In the genomic region with DNA sequence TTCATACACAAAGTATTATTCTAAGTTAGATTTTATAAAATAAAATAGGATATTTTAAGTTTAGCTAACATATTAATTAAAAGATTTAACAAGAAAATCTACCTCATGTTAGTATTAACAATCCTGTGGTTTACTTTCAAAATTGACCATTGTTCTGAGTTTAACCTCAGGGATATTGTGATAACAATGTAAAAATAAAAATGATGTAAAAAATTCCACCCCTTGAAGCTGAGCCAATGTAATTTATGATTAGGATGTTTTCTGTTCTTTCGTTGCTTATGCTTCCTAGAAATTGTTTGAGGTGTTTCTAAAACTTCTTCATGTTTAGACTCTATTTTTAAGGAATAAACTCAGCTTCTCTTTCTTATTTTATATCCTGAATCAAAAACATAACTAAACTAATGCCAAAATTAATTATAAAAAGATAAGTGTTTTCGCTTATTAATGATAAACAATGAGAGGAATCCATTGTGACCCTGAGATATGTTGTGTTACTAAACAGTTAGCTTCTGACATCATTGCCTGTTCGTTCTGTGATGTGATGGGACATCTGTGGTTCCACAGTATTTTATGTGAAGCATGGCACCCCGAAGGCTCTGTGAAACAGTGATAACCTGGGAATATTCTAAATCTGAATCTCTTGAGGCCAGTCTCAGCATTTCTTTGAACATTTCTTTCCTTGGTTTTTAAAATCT, we compare ENCODE assay signal across 1 cellular context.
TF ChIP-seq lines count a peak whose summit lies in the region.

No MANE protein-coding gene starts in this region.

TF ChIP-seq in HCT116, 20 proteins besides CTCF, POLR2A, EP300 and RAD21 (continued from another document):
- TF ChIP-seq, protein P1, sequence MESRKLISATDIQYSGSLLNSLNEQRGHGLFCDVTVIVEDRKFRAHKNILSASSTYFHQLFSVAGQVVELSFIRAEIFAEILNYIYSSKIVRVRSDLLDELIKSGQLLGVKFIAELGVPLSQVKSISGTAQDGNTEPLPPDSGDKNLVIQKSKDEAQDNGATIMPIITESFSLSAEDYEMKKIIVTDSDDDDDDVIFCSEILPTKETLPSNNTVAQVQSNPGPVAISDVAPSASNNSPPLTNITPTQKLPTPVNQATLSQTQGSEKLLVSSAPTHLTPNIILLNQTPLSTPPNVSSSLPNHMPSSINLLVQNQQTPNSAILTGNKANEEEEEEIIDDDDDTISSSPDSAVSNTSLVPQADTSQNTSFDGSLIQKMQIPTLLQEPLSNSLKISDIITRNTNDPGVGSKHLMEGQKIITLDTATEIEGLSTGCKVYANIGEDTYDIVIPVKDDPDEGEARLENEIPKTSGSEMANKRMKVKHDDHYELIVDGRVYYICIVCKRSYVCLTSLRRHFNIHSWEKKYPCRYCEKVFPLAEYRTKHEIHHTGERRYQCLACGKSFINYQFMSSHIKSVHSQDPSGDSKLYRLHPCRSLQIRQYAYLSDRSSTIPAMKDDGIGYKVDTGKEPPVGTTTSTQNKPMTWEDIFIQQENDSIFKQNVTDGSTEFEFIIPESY (IDR thresholded peaks at IDR 0.05; ENCODE audit: extremely low read depth, insufficient replicate concordance, low read length), result no peak
- TF ChIP-seq TCF7L2 (IDR thresholded peaks at IDR 0.05; ENCODE audit: borderline replicate concordance, extremely low read depth, insufficient read depth, insufficient read length), result no peak
- TF ChIP-seq EGR1 (IDR thresholded peaks at IDR 0.05; ENCODE audit: low read depth), result no peak
- no peak for TF ChIP-seq SRF (IDR thresholded peaks at IDR 0.05; ENCODE audit: low read depth)
- no peak for TF ChIP-seq POLR2AphosphoS5 (IDR thresholded peaks at IDR 0.05; ENCODE audit: low read depth, low read length)
- TF ChIP-seq FOSL1 (IDR thresholded peaks at IDR 0.05; ENCODE audit: low read depth), result no peak
- TF ChIP-seq ZNF274 (IDR thresholded peaks at IDR 0.05; ENCODE audit: low read depth, low read length), result no peak
- TF ChIP-seq ATF3 (IDR thresholded peaks at IDR 0.05), result no peak
- TF ChIP-seq ZFX (IDR thresholded peaks at IDR 0.05), result no peak
- TF ChIP-seq CBX3 (IDR thresholded peaks at IDR 0.05; ENCODE audit: low read depth), result no peak
- TF ChIP-seq YY1 (IDR thresholded peaks at IDR 0.05; ENCODE audit: extremely low read depth, insufficient replicate concordance, low read depth, low read length), result no peak
- TF ChIP-seq, protein P2, sequence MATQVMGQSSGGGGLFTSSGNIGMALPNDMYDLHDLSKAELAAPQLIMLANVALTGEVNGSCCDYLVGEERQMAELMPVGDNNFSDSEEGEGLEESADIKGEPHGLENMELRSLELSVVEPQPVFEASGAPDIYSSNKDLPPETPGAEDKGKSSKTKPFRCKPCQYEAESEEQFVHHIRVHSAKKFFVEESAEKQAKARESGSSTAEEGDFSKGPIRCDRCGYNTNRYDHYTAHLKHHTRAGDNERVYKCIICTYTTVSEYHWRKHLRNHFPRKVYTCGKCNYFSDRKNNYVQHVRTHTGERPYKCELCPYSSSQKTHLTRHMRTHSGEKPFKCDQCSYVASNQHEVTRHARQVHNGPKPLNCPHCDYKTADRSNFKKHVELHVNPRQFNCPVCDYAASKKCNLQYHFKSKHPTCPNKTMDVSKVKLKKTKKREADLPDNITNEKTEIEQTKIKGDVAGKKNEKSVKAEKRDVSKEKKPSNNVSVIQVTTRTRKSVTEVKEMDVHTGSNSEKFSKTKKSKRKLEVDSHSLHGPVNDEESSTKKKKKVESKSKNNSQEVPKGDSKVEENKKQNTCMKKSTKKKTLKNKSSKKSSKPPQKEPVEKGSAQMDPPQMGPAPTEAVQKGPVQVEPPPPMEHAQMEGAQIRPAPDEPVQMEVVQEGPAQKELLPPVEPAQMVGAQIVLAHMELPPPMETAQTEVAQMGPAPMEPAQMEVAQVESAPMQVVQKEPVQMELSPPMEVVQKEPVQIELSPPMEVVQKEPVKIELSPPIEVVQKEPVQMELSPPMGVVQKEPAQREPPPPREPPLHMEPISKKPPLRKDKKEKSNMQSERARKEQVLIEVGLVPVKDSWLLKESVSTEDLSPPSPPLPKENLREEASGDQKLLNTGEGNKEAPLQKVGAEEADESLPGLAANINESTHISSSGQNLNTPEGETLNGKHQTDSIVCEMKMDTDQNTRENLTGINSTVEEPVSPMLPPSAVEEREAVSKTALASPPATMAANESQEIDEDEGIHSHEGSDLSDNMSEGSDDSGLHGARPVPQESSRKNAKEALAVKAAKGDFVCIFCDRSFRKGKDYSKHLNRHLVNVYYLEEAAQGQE (IDR thresholded peaks at IDR 0.05; ENCODE audit: low read depth), result no peak
- TF ChIP-seq ELF1 (IDR thresholded peaks at IDR 0.05; ENCODE audit: borderline replicate concordance, low read depth), result no peak
- TF ChIP-seq CEBPB (IDR thresholded peaks at IDR 0.05; ENCODE audit: low read depth), result no peak
